8 cellular contexts compared by ENCODE assay signal in the genomic region with DNA sequence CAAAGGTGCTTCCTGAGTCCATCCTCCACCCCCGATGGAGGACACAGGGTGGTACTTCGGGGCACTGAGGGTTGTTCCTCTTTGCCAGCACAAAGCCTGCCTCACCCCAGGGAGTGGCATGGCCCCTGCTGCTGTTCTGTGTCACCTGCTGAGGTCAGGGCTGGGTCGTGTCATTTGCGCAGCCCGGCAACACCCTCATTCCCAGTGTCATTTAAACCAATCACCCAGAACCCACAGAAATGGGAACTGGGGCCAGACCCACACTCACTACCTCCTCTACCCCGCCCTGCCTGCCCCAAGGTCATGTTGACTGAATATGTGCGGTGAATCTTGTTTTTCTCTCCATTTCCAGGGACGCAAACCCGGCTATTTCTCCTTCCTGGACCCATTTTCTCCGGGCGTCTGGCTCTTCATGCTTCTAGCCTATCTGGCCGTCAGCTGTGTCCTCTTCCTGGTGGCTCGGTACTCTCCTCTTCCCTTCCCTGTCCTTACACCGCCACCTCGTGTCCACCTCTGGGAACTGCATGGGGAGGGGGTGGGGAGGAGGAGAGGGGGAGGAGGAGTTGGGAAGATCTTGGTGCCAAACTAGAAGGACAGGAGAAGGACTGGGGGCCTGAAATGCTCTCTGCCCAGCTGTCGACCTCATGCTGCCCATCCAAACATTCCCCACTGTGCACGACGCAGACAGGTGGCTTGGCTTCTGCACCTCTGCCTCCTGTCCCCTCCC.
DNase-seq lines count a peak whose midpoint lies in the region; ATAC-seq and TF ChIP-seq lines count a peak whose summit lies in the region.

No MANE protein-coding gene starts in this region.

- H3K23ac ChIP-seq in IMR-90 (ENCODE audit: low read depth, low read length) = no peak overlapping the region

- no peaks in the 10 kb centered on the region for H3K9me1 ChIP-seq in IMR-90 (ENCODE audit: insufficient read depth, low read length)

- ATAC-seq in IMR-90 (ENCODE audit: low read depth) (peak; percentile 100), natural killer cell (peak; percentile 65 to 87 (median 76)), GM21737 (IDR thresholded peaks at IDR 0.05; ENCODE audit: unreplicated experiment) (no peak)
- ATAC-seq in activated T-cell treated with anti-CD3 and anti-CD28 coated beads, Interleukin-2, amount 50 U/mL, for 4 hours = peak; percentile 67 to 73
- peak; percentile 74 to 83 for ATAC-seq in stimulated activated naive B cell treated with anti-CD40 and anti-IgM and Interleukin-4, amounts not matched to agents 10 μg/mL and 1 μg/mL and 100 μg/mL, for 72 hours (replicated peaks)

- H3K4me3 Mint-ChIP-seq in activated T-cell treated with anti-CD3 and anti-CD28 coated beads, Interleukin-2, amount 50 U/mL, for 4 hours = peak overlapping the region; percentile 49
- H3K4me3 Mint-ChIP-seq in natural killer cell = peak overlapping the region; percentile 92
- peak overlapping the region; percentile 72 to 77 for H3K4me3 Mint-ChIP-seq in stimulated activated naive B cell treated with anti-CD40 and anti-IgM and Interleukin-4, amounts not matched to agents 10 μg/mL and 1 μg/mL and 100 μg/mL, for 72 hours

- CTCF ChIA-PET in IMR-90 (lab: Yijun Ruan, JAX) = interaction anchor here (0.9 kb wide), 1 partner anchor 439 kb away, joined by 4 read pairs; no protein-coding TSS in a partner anchor

- H3K14ac ChIP-seq in IMR-90 (replicated peaks; ENCODE audit: low read depth, low read length) = no peak overlapping the region

- peak; percentile 81 for TF ChIP-seq RAD21 in IMR-90 (IDR thresholded peaks at IDR 0.05; ENCODE audit: low read length)

- H3K27me3 ChIP-seq in IMR-90 (ENCODE audit: control insufficient read depth, insufficient read depth, low read length) (peaks cover 8% of the 10 kb centered on the region), OCI-LY3 (ENCODE audit: low read depth, low read length) (peaks cover 47% of the 10 kb centered on the region), esophagus muscularis mucosa (peaks cover 0 to 20% (median 2%) of the 10 kb centered on the region in 4 donors)

- H3K27ac Mint-ChIP-seq in natural killer cell = peak overlapping the region; percentile 29 to 93
- peak overlapping the region; percentile 15 for H3K27ac Mint-ChIP-seq in stimulated activated naive B cell treated with anti-CD40 and anti-IgM and Interleukin-4, amounts not matched to agents 10 μg/mL and 1 μg/mL and 100 μg/mL, for 72 hours

- H3K4me1 Mint-ChIP-seq in activated T-cell treated with anti-CD3 and anti-CD28 coated beads, Interleukin-2, amount 50 U/mL, for 4 hours (ENCODE audit: low read depth) = peaks cover 14% of the 10 kb centered on the region
- peaks cover 28 to 60% of the 10 kb centered on the region in 2 donors for H3K4me1 Mint-ChIP-seq in natural killer cell
- peaks cover 13 to 20% of the 10 kb centered on the region in 2 donors for H3K4me1 Mint-ChIP-seq in stimulated activated naive B cell treated with anti-CD40 and anti-IgM and Interleukin-4, amounts not matched to agents 10 μg/mL and 1 μg/mL and 100 μg/mL, for 72 hours

- no peak overlapping the region for H2AK9ac ChIP-seq in IMR-90 (replicated peaks; ENCODE audit: low read depth, low read length, poor library complexity)

- no peak overlapping the region for H4K8ac ChIP-seq in IMR-90 (ENCODE audit: low read depth in 2 of 2, low read length in 2 of 2)

- H3K4me3 ChIP-seq in IMR-90 (ENCODE audit: insufficient read depth, low read depth, low read length) (no peak overlapping the region), OCI-LY3 (ENCODE audit: low read length) (peak overlapping the region; percentile 77), esophagus muscularis mucosa (peak overlapping the region in 1 of 4 donors; percentile 19)

- no peak overlapping the region for H2AK5ac ChIP-seq in IMR-90 (ENCODE audit: low read depth, low read length)

- H3K18ac ChIP-seq in IMR-90 (ENCODE audit: low read depth, low read length) = no peak overlapping the region

- H2BK120ac ChIP-seq in IMR-90 (ENCODE audit: low read depth, low read length) = no peak overlapping the region

- TF ChIP-seq CTCF in IMR-90 (conservative IDR thresholded peaks at IDR 0.05; ENCODE audit: low read depth, low read length) = peak; percentile 74
- TF ChIP-seq CTCF in OCI-LY3 (IDR thresholded peaks at IDR 0.05; ENCODE audit: low read depth, low read length) = peak; percentile 89
- TF ChIP-seq CTCF in esophagus muscularis mucosa (IDR thresholded peaks at IDR 0.05) = peak; percentile 51 to 64 (median 55)
- TF ChIP-seq CTCF in natural killer cell (IDR thresholded peaks at IDR 0.05) = peak; percentile 59

- no peaks in the 10 kb centered on the region for H4K20me1 ChIP-seq in IMR-90 (ENCODE audit: insufficient read depth, low read length)
- H4K20me1 ChIP-seq in OCI-LY3 (ENCODE audit: insufficient read depth, low read length) = no peaks in the 10 kb centered on the region

- no peaks in the 10 kb centered on the region for H3K9me3 Mint-ChIP-seq in activated T-cell treated with anti-CD3 and anti-CD28 coated beads, Interleukin-2, amount 50 U/mL, for 4 hours
- no peaks in the 10 kb centered on the region for H3K9me3 Mint-ChIP-seq in natural killer cell
- no peaks in the 10 kb centered on the region for H3K9me3 Mint-ChIP-seq in stimulated activated naive B cell treated with anti-CD40 and anti-IgM and Interleukin-4, amounts not matched to agents 10 μg/mL and 1 μg/mL and 100 μg/mL, for 72 hours

- H4K5ac ChIP-seq in IMR-90 (ENCODE audit: low read depth, low read length) = no peak overlapping the region

- H3K4me1 ChIP-seq in IMR-90 (ENCODE audit: control insufficient read depth, insufficient read depth, low read length) (no peaks in the 10 kb centered on the region), OCI-LY3 (ENCODE audit: low read length) (peaks cover 15% of the 10 kb centered on the region), esophagus muscularis mucosa (peaks cover 3 to 10% (median 5%) of the 10 kb centered on the region in 4 donors)

- H4K91ac ChIP-seq in IMR-90 (ENCODE audit: insufficient read depth, low read depth, low read length) = no peak overlapping the region

- dilution Hi-C loops in IMR-90 (cut with HindIII; ENCODE audit: low sequenced_read_pairs, unreplicated experiment) = no loop called here

- H3K9ac ChIP-seq in IMR-90 (ENCODE audit: low read depth, low read length) = no peak overlapping the region
- H3K9ac ChIP-seq in OCI-LY3 (ENCODE audit: low read length) = peak overlapping the region; percentile 56

- H3K79me2 ChIP-seq in OCI-LY3 (ENCODE audit: low read length) = no peaks in the 10 kb centered on the region

- no peaks in the 10 kb centered on the region for H3K79me1 ChIP-seq in IMR-90 (ENCODE audit: low read depth in 1 of 2, low read length in 2 of 2)

- peaks cover 40% of the 10 kb centered on the region for H3K27me3 Mint-ChIP-seq in activated T-cell treated with anti-CD3 and anti-CD28 coated beads, Interleukin-2, amount 50 U/mL, for 4 hours (ENCODE audit: low read depth)
- H3K27me3 Mint-ChIP-seq in natural killer cell (ENCODE audit: low read depth in 2 of 2) = peaks cover 0 to 15% of the 10 kb centered on the region in 2 donors
- peaks cover 10 to 33% of the 10 kb centered on the region in 2 donors for H3K27me3 Mint-ChIP-seq in stimulated activated naive B cell treated with anti-CD40 and anti-IgM and Interleukin-4, amounts not matched to agents 10 μg/mL and 1 μg/mL and 100 μg/mL, for 72 hours

- H3K36me3 ChIP-seq in IMR-90 (ENCODE audit: control insufficient read depth, insufficient read depth, low read length) (no peaks in the 10 kb centered on the region), OCI-LY3 (replicated peaks; ENCODE audit: low read depth, low read length) (no peaks in the 10 kb centered on the region), esophagus muscularis mucosa (no peaks in the 10 kb centered on the region)

- peak overlapping the region; percentile 67 for H2AFZ ChIP-seq in IMR-90 (replicated peaks; ENCODE audit: low read length, poor library complexity)
- H2AFZ ChIP-seq in OCI-LY3 (ENCODE audit: low read depth, low read length) = peak overlapping the region; percentile 94

- peak; percentile 92 for DNase-seq in GM03348 (ENCODE audit: low spot score)
- peak; percentile 64 for DNase-seq in IMR-90
- DNase-seq in activated T-cell treated with anti-CD3 and anti-CD28 coated beads, Interleukin-2, amount 50 U/mL, for 4 hours = peak; percentile 46
- DNase-seq in esophagus muscularis mucosa (ENCODE audit: extremely low spot score) = no peak
- DNase-seq in natural killer cell = peak; percentile 66
- peak; percentile 32 for DNase-seq in stimulated activated naive B cell treated with anti-CD40 and anti-IgM and Interleukin-4, amounts not matched to agents 10 μg/mL and 1 μg/mL and 100 μg/mL, for 72 hours

- TF ChIP-seq POLR2A in IMR-90 (IDR thresholded peaks at IDR 0.05; ENCODE audit: low read depth, low read length) (no peak), esophagus muscularis mucosa (IDR thresholded peaks at IDR 0.05; ENCODE audit: low read depth) (no peak)

- no peak overlapping the region for H3K4ac ChIP-seq in IMR-90 (ENCODE audit: low read depth, low read length)

- TF ChIP-seq EP300 in esophagus muscularis mucosa (IDR thresholded peaks at IDR 0.05) = no peak

- POLR2A ChIA-PET in IMR-90 (lab: Charles Lee; ENCODE audit: unreplicated experiment) = no interaction called here

- no peak overlapping the region for H3K56ac ChIP-seq in IMR-90 (ENCODE audit: extremely low read depth, insufficient read depth, low read length)

- H2BK15ac ChIP-seq in IMR-90 (ENCODE audit: low read depth, low read length) = no peak overlapping the region

- in situ Hi-C loops in IMR-90 (cut with MboI; ENCODE audit: low sequenced_read_pairs) = loop anchor here (5.0 kb wide), 1 partner anchor 445 kb away; no protein-coding TSS in a partner anchor

- no TSS peak for BruUV-seq in IMR-90 (replicated peaks; lab: Mats Ljungman, UMichigan)

- no peaks in the 10 kb centered on the region for H3K36me3 Mint-ChIP-seq in activated T-cell treated with anti-CD3 and anti-CD28 coated beads, Interleukin-2, amount 50 U/mL, for 4 hours (ENCODE audit: insufficient read depth)
- no peaks in the 10 kb centered on the region for H3K36me3 Mint-ChIP-seq in natural killer cell
- H3K36me3 Mint-ChIP-seq in stimulated activated naive B cell treated with anti-CD40 and anti-IgM and Interleukin-4, amounts not matched to agents 10 μg/mL and 1 μg/mL and 100 μg/mL, for 72 hours = no peaks in the 10 kb centered on the region

- no peak overlapping the region for H3K27ac ChIP-seq in IMR-90 (ENCODE audit: insufficient read depth, low read length)
- no peak overlapping the region for H3K27ac ChIP-seq in OCI-LY3 (ENCODE audit: low read length)
- H3K27ac ChIP-seq in esophagus muscularis mucosa (replicated peaks in 1 of 4) = no peak overlapping the region

- WGBS in IMR-90 (ENCODE audit: extremely low coverage in 2 of 2, insufficient read length in 1 of 2), 2 experiments = 54% methylated on average over 3 of the region's 18 CpGs; no CpG with 5 or more reads in 1 of the 2 experiments
- WGBS in esophagus muscularis mucosa = 18% methylated on average over 18 of the region's 18 CpGs

- no peak overlapping the region for H2BK5ac ChIP-seq in IMR-90 (ENCODE audit: low read depth, low read length, poor library complexity, severe bottlenecking)

- H2BK20ac ChIP-seq in IMR-90 (ENCODE audit: low read depth, low read length) = no peak overlapping the region

- H3K4me2 ChIP-seq in IMR-90 (ENCODE audit: low read depth, low read length) = no peak overlapping the region
- H3K4me2 ChIP-seq in OCI-LY3 (ENCODE audit: low read length) = peak overlapping the region; percentile 89

- H3K9me3 ChIP-seq in IMR-90 (ENCODE audit: control insufficient read depth, insufficient read depth, low read length) (no peaks in the 10 kb centered on the region), OCI-LY3 (ENCODE audit: insufficient read depth, low read length) (no peaks in the 10 kb centered on the region), esophagus muscularis mucosa (no peaks in the 10 kb centered on the region)

- intact Hi-C loops in IMR-90 (cut with micrococcal nuclease) = loop anchor here (1.0 to 2.0 kb wide), 4 partner anchors 160 to 718 kb away; partner anchors contain the start of gene GRIK4
- intact Hi-C loops in esophagus muscularis mucosa (cut with DNase I) = no loop called here
- intact Hi-C loops in natural killer cell (cut with micrococcal nuclease) = loop anchor here (1.0 to 10.0 kb wide), 2 partner anchors 268 to 441 kb away; partner anchors contain the start of gene GRIK4
